Comparison of ENCODE assay signal across 8 cellular contexts in genomic region chr22:30694171-30694637, GRCh38. TPM values are rescaled to one million over a fixed set of nuclear protein-coding genes. Genes with fewer than 3 reads are reported as not detected.
DNase-seq lines count a peak whose midpoint lies in the region; ATAC-seq and TF ChIP-seq lines count a peak whose summit lies in the region.

No MANE protein-coding gene starts in this region.

- no peak for TF ChIP-seq POLR2A in vagina (IDR thresholded peaks at IDR 0.05)

- H3K4me3 Mint-ChIP-seq in CD4-positive, CD25-positive, alpha-beta regulatory T cell: peak overlapping the region; percentile 82 to 98 (median 96)

- H3K27ac Mint-ChIP-seq in CD4-positive, CD25-positive, alpha-beta regulatory T cell: peak overlapping the region; percentile 43 to 88 (median 82)

- no peak for TF ChIP-seq CTCF in psoas muscle (IDR thresholded peaks at IDR 0.05)
- no peak for TF ChIP-seq CTCF in vagina (IDR thresholded peaks at IDR 0.05)

- peak overlapping the region; percentile 72 for H3K9ac ChIP-seq in HUES48 (ENCODE audit: low read depth, low read length)

- no peaks in the 10 kb centered on the region for H3K9me3 Mint-ChIP-seq in CD4-positive, CD25-positive, alpha-beta regulatory T cell

- intact Hi-C loops in right cardiac atrium (cut with DNase I) (loop anchor here in 1 of 4 donors (10.0 kb wide), 2 partner anchors 49 to 61 kb away; no protein-coding TSS in a partner anchor), psoas muscle (cut with DNase I) (no loop called here), vagina (cut with DNase I) (no loop called here)

- peaks cover 10% of the 10 kb centered on the region for H3K4me1 ChIP-seq in CD4-positive, CD25-positive, alpha-beta regulatory T cell (ENCODE audit: control insufficient read depth, insufficient read depth, low read length, poor library complexity, severe bottlenecking)
- H3K4me1 ChIP-seq in HUES48 (ENCODE audit: control insufficient read depth, insufficient read depth, low read length): peaks cover 6% of the 10 kb centered on the region; the same call in 1 of the 2 replicates
- no peaks in the 10 kb centered on the region for H3K4me1 ChIP-seq in right cardiac atrium (ENCODE audit: control insufficient read depth, insufficient read depth, low read length)
- peaks cover 7% of the 10 kb centered on the region for H3K4me1 ChIP-seq in psoas muscle
- peaks cover 8% of the 10 kb centered on the region for H3K4me1 ChIP-seq in vagina

- H3K36me3 ChIP-seq in CD4-positive, CD25-positive, alpha-beta regulatory T cell (ENCODE audit: control insufficient read depth, insufficient read depth, low read length): no peaks in the 10 kb centered on the region
- H3K36me3 ChIP-seq in HUES48 (ENCODE audit: control insufficient read depth, insufficient read depth, low read length) (no peaks in the 10 kb centered on the region), psoas muscle (ENCODE audit: insufficient read depth in 1 of 2, low read depth in 1 of 2) (no peaks in the 10 kb centered on the region), vagina (no peaks in the 10 kb centered on the region)

- ATAC-seq in CD4-positive, CD25-positive, alpha-beta regulatory T cell (ENCODE audit: low read depth in 2 of 2): peak; percentile 44 to 59
- ATAC-seq in SK-N-SH treated with all-trans-retinoic acid at 6 μM for 48 hours: peak; percentile 77
- peak; percentile 53 to 65 for ATAC-seq in right cardiac atrium
- ATAC-seq in psoas muscle: peak; percentile 68 to 82 (median 70)
- ATAC-seq in GM18517 (IDR thresholded peaks at IDR 0.05; ENCODE audit: unreplicated experiment): no peak

- H3K9me3 ChIP-seq in CD4-positive, CD25-positive, alpha-beta regulatory T cell (ENCODE audit: control insufficient read depth in 2 of 2, low read length in 2 of 2): no peaks in the 10 kb centered on the region
- H3K9me3 ChIP-seq in HUES48 (ENCODE audit: control insufficient read depth, insufficient read depth, low read length) (no peaks in the 10 kb centered on the region), right cardiac atrium (ENCODE audit: control insufficient read depth, low read length) (no peaks in the 10 kb centered on the region), psoas muscle (no peaks in the 10 kb centered on the region), vagina (no peaks in the 10 kb centered on the region)

- H3K27me3 ChIP-seq in CD4-positive, CD25-positive, alpha-beta regulatory T cell (ENCODE audit: control insufficient read depth, insufficient read depth, low read length): peaks cover 3% of the 10 kb centered on the region
- H3K27me3 ChIP-seq in HUES48 (ENCODE audit: control insufficient read depth, insufficient read depth, low read length) (peaks cover 19% of the 10 kb centered on the region), right cardiac atrium (ENCODE audit: control insufficient read depth, insufficient read depth) (no peaks in the 10 kb centered on the region), psoas muscle (ENCODE audit: insufficient read depth in 3 of 3, low read length in 2 of 3) (peaks cover 0 to 7% (median 0%) of the 10 kb centered on the region in 3 donors), vagina (no peaks in the 10 kb centered on the region)

- peak overlapping the region; percentile 67 for H3K4me3 ChIP-seq in CD4-positive, CD25-positive, alpha-beta regulatory T cell (ENCODE audit: low read depth, low read length)
- H3K4me3 ChIP-seq in HUES48 (ENCODE audit: low read depth, low read length) (peak overlapping the region; percentile 81), right cardiac atrium (ENCODE audit: low read length) (peak overlapping the region; percentile 42), psoas muscle (peak overlapping the region; percentile 73), vagina (peak overlapping the region; percentile 55 to 58)

- peaks cover 0 to 31% (median 21%) of the 10 kb centered on the region in 4 donors for H3K4me1 Mint-ChIP-seq in CD4-positive, CD25-positive, alpha-beta regulatory T cell

- no peak overlapping the region for H3K27ac ChIP-seq in CD4-positive, CD25-positive, alpha-beta regulatory T cell (ENCODE audit: insufficient read depth, low read length, poor library complexity, severe bottlenecking)
- H3K27ac ChIP-seq in HUES48 (ENCODE audit: low read depth, low read length) (peak overlapping the region; percentile 47), right cardiac atrium (ENCODE audit: low read length) (peak overlapping the region; percentile 63), psoas muscle (peak overlapping the region; percentile 47), vagina (no peak overlapping the region)

- peak; percentile 40 to 60 (median 52) for DNase-seq in CD4-positive, CD25-positive, alpha-beta regulatory T cell
- DNase-seq in amniotic epithelial cell (ENCODE audit: low read depth) (peak; percentile 16), right cardiac atrium (peak; percentile 22 to 74 (median 72)), psoas muscle (peak; percentile 44 to 76), vagina (ENCODE audit: extremely low spot score in 2 of 2) (no peak)

- no peaks in the 10 kb centered on the region for H3K36me3 Mint-ChIP-seq in CD4-positive, CD25-positive, alpha-beta regulatory T cell

- peaks cover 5% of the 10 kb centered on the region for H3K27me3 Mint-ChIP-seq in CD4-positive, CD25-positive, alpha-beta regulatory T cell

- WGBS in right cardiac atrium: 1% methylated on average over 37 of the region's 38 CpGs
- WGBS in psoas muscle, 3 donors: 1% methylated on average over 29 to 38 of the region's 38 CpGs

TF ChIP-seq in SK-N-SH treated with all-trans-retinoic acid at 6 μM for 48 hours, 23 proteins besides CTCF, POLR2A, EP300 and RAD21:
- TF ChIP-seq TCF4 (CRISPR knock-in tag; IDR thresholded peaks at IDR 0.05; ENCODE audit: borderline replicate concordance) (peak; percentile 20; the same call in 1 of the 2 replicates), ESRRG (CRISPR knock-in tag; IDR thresholded peaks at IDR 0.05) (no peak)

RNA-seq across cellular contexts. Expression of gene OSBP2, which starts 0.5 kb away (rescaled TPM):
- 9.9 TPM for total RNA-seq in CD4-positive, CD25-positive, alpha-beta regulatory T cell
- 1 to 10 TPM in 2 of 4 donors, under 1 TPM in 2; 0.86 to 1.9 (median 1.3) TPM for polyA plus RNA-seq in CD4-positive, CD25-positive, alpha-beta regulatory T cell
- total RNA-seq in right cardiac atrium (10 to 100 TPM in 2 of 4 donors, 1 to 10 TPM in 2; 4.1 to 12.3 (median 8.6) TPM), psoas muscle (1 to 10 TPM; 2.5 to 8.2 (median 3.3) TPM), vagina (3.7 TPM)
- polyA plus RNA-seq in right cardiac atrium (7.8 TPM), psoas muscle (1 to 10 TPM in 2 of 3 donors, under 1 TPM in 1; 0.27 to 1.7 (median 1.4) TPM)

RNA-seq across cellular contexts. Expression of gene DUSP18, which starts 26.5 kb away (rescaled TPM):
- total RNA-seq in CD4-positive, CD25-positive, alpha-beta regulatory T cell: 15.5 TPM
- 10 to 100 TPM; 11.4 to 20.2 (median 12.8) TPM for polyA plus RNA-seq in CD4-positive, CD25-positive, alpha-beta regulatory T cell
- 1 to 10 TPM; 2.5 to 4.4 (median 3.5) TPM for total RNA-seq in right cardiac atrium
- polyA plus RNA-seq in right cardiac atrium: 2.1 TPM
- 1 to 10 TPM in 3 of 4 donors, under 1 TPM in 1; 0.69 to 1.6 (median 1.3) TPM for total RNA-seq in psoas muscle
- 1 to 10 TPM in 2 of 3 donors, under 1 TPM in 1; 0.65 to 3.8 (median 1.5) TPM for polyA plus RNA-seq in psoas muscle
- total RNA-seq in vagina: 7.4 TPM

RNA-seq across cellular contexts. Expression of gene SLC35E4, which starts 58.6 kb away (rescaled TPM):
- total RNA-seq in CD4-positive, CD25-positive, alpha-beta regulatory T cell: 14.5 TPM
- polyA plus RNA-seq in CD4-positive, CD25-positive, alpha-beta regulatory T cell: 1 to 10 TPM; 1.9 to 7.0 (median 4.1) TPM
- total RNA-seq in right cardiac atrium (1 to 10 TPM; 2.5 to 4.0 (median 2.9) TPM), psoas muscle (10 to 100 TPM in 1 of 4 donors, 1 to 10 TPM in 3; 5.8 to 11.5 (median 7.2) TPM), vagina (6.4 TPM)
- polyA plus RNA-seq in right cardiac atrium (2.9 TPM), psoas muscle (10 to 100 TPM in 1 of 3 donors, 1 to 10 TPM in 2; 2.6 to 11.0 (median 6.8) TPM)

Comparison
In these comparisons a context has a peak if more than half of its experiments do, and no peak if none do; other contexts are left out.
1. DNase-seq: peak in CD4-positive, CD25-positive, alpha-beta regulatory T cell (3 of 3), amniotic epithelial cell (single experiment), right cardiac atrium (3 of 3) and psoas muscle (2 of 2); none in vagina (0 of 2).
2. H3K27ac ChIP-seq: peak in HUES48 (single experiment), right cardiac atrium (single experiment) and psoas muscle (single experiment); none in CD4-positive, CD25-positive, alpha-beta regulatory T cell (single experiment) and vagina (single experiment).
3. Peak in every context shown above with its lines, with median percentiles within 50 percentile points of each other: H3K4me3 ChIP-seq.